20 cellular contexts compared by ENCODE assay signal in genomic region chr11:103546236-103546635, GRCh38.
DNase-seq lines count a peak whose midpoint lies in the region; ATAC-seq, FAIRE-seq and TF ChIP-seq lines count a peak whose summit lies in the region.
"Had no signal": no experiment of that assay in that cellular context is flagged by ENCODE, and none has a peak within 500 bp of the region (broad histone marks: within the 10 kb centered on the region; RNA-seq: fewer than 3 reads in every experiment).

No MANE protein-coding gene starts in this region.

- TF ChIP-seq CTCF in fibroblast of mammary gland (conservative IDR thresholded peaks at IDR 0.05; ENCODE audit: control insufficient read depth, insufficient read depth, low read depth, low read length) = no peak

- FAIRE-seq in RCC 7860 (lab: Jason Lieb, UNC) = peak; percentile 35
- FAIRE-seq: G401.6, H54, islet of Langerhans had no signal

- no peak for TF ChIP-seq POLR2A in GM18505 (IDR thresholded peaks at IDR 0.05; ENCODE audit: borderline replicate concordance, extremely low read depth, insufficient read depth, insufficient read length)

- no peak for ATAC-seq in GM19397 (IDR thresholded peaks at IDR 0.05; ENCODE audit: unreplicated experiment)
- ATAC-seq in GM18505 (IDR thresholded peaks at IDR 0.05; ENCODE audit: unreplicated experiment) = no peak
- no peak for ATAC-seq in GM18868 (IDR thresholded peaks at IDR 0.05; ENCODE audit: unreplicated experiment)
- ATAC-seq: naive thymus-derived CD8-positive, alpha-beta T cell; stimulated activated naive CD8-positive, alpha-beta T cell treated with anti-CD3 and anti-CD28 coated beads, Interleukin-15, Interleukin-2, amounts not matched to agents 100 U/mL and 50 U/mL, for 24 hours had no signal

- H3K4me3 ChIP-seq in fibroblast of mammary gland (ENCODE audit: control insufficient read depth, low read depth, low read length) = no peak overlapping the region

- peak; percentile 54 for DNase-seq in EH (ENCODE audit: low read depth)
- DNase-seq in LHCN-M2 (ENCODE audit: low read depth) = peak; percentile 74
- DNase-seq in RCC 7860 (ENCODE audit: low spot score) = peak; percentile 55
- peak; percentile 47 for DNase-seq in fibroblast of mammary gland (ENCODE audit: low read depth)
- no peak for DNase-seq in activated gamma-delta T cell treated with Interleukin-2 at 50 U/mL for 16 hours
- DNase-seq: activated CD4-positive, alpha-beta T cell treated with anti-CD3 and anti-CD28 coated beads, Interleukin-2, amount 50 U/mL, for 1 hour; BE2C; Caco-2; naive thymus-derived CD8-positive, alpha-beta T cell; NCI-H1436; NCI-H226; stimulated activated CD4-positive, alpha-beta T cell treated with anti-CD3 and anti-CD28 coated beads, Interleukin-1b, Interleukin-23, amount 100 ng/mL, for 48 hours; stimulated activated naive CD8-positive, alpha-beta T cell treated with anti-CD3 and anti-CD28 coated beads, Interleukin-15, Interleukin-2, amounts not matched to agents 100 U/mL and 50 U/mL, for 24 hours; trophoblast cell had no signal
